Comparison of ENCODE assay signal across 8 cellular contexts in genomic region chr1:208243522-208243850, GRCh38.
DNase-seq lines count a peak whose midpoint lies in the region; TF ChIP-seq lines count a peak whose summit lies in the region.

No MANE protein-coding gene starts in this region.

- H3K9me3 ChIP-seq in BLaER1 treated with 17β-estradiol and CSF1 and Interleukin-3, amounts not matched to agents 10 nM and 100 nM (replicated peaks in 1 of 11), result no peaks in the 10 kb centered on the region
- no peaks in the 10 kb centered on the region for H3K9me3 ChIP-seq in adipocyte (ENCODE audit: control insufficient read depth, low read length)
- no peaks in the 10 kb centered on the region for H3K9me3 ChIP-seq in iPS-18a (ENCODE audit: control insufficient read depth, low read depth, low read length)

- peaks cover 0 to 42% (median 23%) of the 10 kb centered on the region in 11 experiments; a peak in 16 of 22 replicates for H4K20me1 ChIP-seq in BLaER1 treated with 17β-estradiol and CSF1 and Interleukin-3, amounts not matched to agents 10 nM and 100 nM

- H3K4me2 ChIP-seq in BLaER1 treated with 17β-estradiol and CSF1 and Interleukin-3, amounts not matched to agents 10 nM and 100 nM, result peak overlapping the region; percentile 95 to 100 (median 98)

- peak overlapping the region; percentile 69 to 82 (median 74) for H3K4me3 ChIP-seq in BLaER1 treated with 17β-estradiol and CSF1 and Interleukin-3, amounts not matched to agents 10 nM and 100 nM
- H3K4me3 ChIP-seq in HL-60 (replicated peaks; ENCODE audit: insufficient read depth, low read length) (peak overlapping the region; percentile 41), adipocyte (ENCODE audit: low read length) (peak overlapping the region; percentile 89), iPS-18a (ENCODE audit: low read length) (peak overlapping the region; percentile 67)

- no peaks in the 10 kb centered on the region for H3K36me3 ChIP-seq in BLaER1 treated with 17β-estradiol and CSF1 and Interleukin-3, amounts not matched to agents 10 nM and 100 nM
- H3K36me3 ChIP-seq in adipocyte (ENCODE audit: control insufficient read depth, insufficient read depth, low read length, severe bottlenecking) (no peaks in the 10 kb centered on the region), iPS-18a (ENCODE audit: control insufficient read depth, low read depth, low read length) (no peaks in the 10 kb centered on the region)

- peak overlapping the region; percentile 54 to 78 (median 73) for H3K9ac ChIP-seq in BLaER1 treated with 17β-estradiol and CSF1 and Interleukin-3, amounts not matched to agents 10 nM and 100 nM
- H3K9ac ChIP-seq in adipocyte (ENCODE audit: low read length) (peak overlapping the region; percentile 86), iPS-18a (ENCODE audit: low read length) (peak overlapping the region; percentile 30)

- H3K4me1 ChIP-seq in BLaER1 treated with 17β-estradiol and CSF1 and Interleukin-3, amounts not matched to agents 10 nM and 100 nM, result peaks cover 16 to 23% (median 17%) of the 10 kb centered on the region in 10 experiments
- H3K4me1 ChIP-seq in adipocyte (ENCODE audit: control insufficient read depth, insufficient read depth, low read length) (peaks cover 23% of the 10 kb centered on the region), iPS-18a (ENCODE audit: control insufficient read depth, low read depth, low read length) (peaks cover 16% of the 10 kb centered on the region)

- peak overlapping the region in 5 of 11 experiments; percentile 22 to 56 (median 49); a peak in 9 of 22 replicates for H3K27ac ChIP-seq in BLaER1 treated with 17β-estradiol and CSF1 and Interleukin-3, amounts not matched to agents 10 nM and 100 nM
- no peak overlapping the region for H3K27ac ChIP-seq in HL-60 (replicated peaks)
- H3K27ac ChIP-seq in iPS-18a (ENCODE audit: low read length), result no peak overlapping the region

- DNase-seq in HL-60 (ENCODE audit: low read depth in 1 of 2, low spot score in 1 of 2), result no peak
- peak; percentile 57 for DNase-seq in adipocyte (ENCODE audit: low read depth)
- peak; percentile 4 for DNase-seq in stimulated activated CD8-positive, alpha-beta memory T cell treated with anti-CD3 and anti-CD28 coated beads, Interleukin-12 subunit alpha, Interleukin-12 subunit beta, amount 100 ng/mL, for 4 hours (ENCODE audit: low read depth)
- no peak for DNase-seq in ecto neural progenitor cell (ENCODE audit: low spot score)
- no peak for DNase-seq in middle frontal gyrus (ENCODE audit: extremely low spot score, low spot score)
- no peak for DNase-seq in RKO (ENCODE audit: low spot score)

- no peak for TF ChIP-seq CTCF in HL-60 (IDR thresholded peaks at IDR 0.05; ENCODE audit: insufficient read depth, low read length)

- peaks cover 37 to 54% (median 48%) of the 10 kb centered on the region in 11 experiments for H3K27me3 ChIP-seq in BLaER1 treated with 17β-estradiol and CSF1 and Interleukin-3, amounts not matched to agents 10 nM and 100 nM
- H3K27me3 ChIP-seq in HL-60 (ENCODE audit: insufficient read depth, poor library complexity, severe bottlenecking) (peaks cover 24% of the 10 kb centered on the region), adipocyte (replicated peaks; ENCODE audit: control insufficient read depth, insufficient read depth, low read length) (peaks cover 10% of the 10 kb centered on the region), iPS-18a (ENCODE audit: control insufficient read depth, insufficient read depth, low read length) (peaks cover 69% of the 10 kb centered on the region)

Comparison
In these comparisons a context has a peak if more than half of its experiments do, and no peak if none do; other contexts are left out.
1. H3K9ac ChIP-seq: peak in every context shown above with its lines; median percentile 86 in adipocyte; 73 in BLaER1 treated with 17β-estradiol and CSF1 and Interleukin-3, amounts not matched to agents 10 nM and 100 nM; 30 in iPS-18a.
2. DNase-seq: peak in adipocyte (single experiment) and stimulated activated CD8-positive, alpha-beta memory T cell treated with anti-CD3 and anti-CD28 coated beads, Interleukin-12 subunit alpha, Interleukin-12 subunit beta, amount 100 ng/mL, for 4 hours (single experiment); none in HL-60 (0 of 2), ecto neural progenitor cell (single experiment), middle frontal gyrus (single experiment) and RKO (single experiment).
3. Peak in every context shown above with its lines, with median percentiles within 50 percentile points of each other: H3K4me3 ChIP-seq.